In the genomic region with DNA sequence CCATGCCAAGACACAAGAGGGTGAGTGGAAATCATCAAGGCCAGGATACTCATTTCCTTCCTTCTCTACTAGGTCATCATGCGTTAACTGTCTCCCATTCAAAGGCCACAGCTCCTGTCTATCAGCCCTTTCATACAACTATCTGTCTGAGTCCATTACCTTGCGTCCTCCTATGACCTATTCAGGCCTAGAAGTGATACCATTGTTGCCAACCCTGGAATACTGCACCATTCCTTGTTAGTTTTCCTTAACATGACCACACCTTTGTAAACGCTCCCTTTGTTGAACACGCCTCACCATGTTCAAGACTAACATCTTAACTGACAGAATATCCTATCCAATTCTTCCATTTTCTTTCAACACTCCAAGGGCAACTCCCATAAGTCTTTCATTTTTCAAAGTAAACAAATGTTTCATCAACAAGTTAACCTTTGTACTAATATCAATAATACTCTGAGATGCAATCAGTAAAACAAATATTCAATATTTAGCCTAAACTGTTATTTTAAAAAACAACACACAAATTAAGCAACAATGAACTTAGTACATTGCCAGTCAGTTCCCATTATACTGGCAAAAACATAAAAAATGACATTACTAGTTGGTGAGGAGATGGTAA, we compare ENCODE assay signal across 20 cellular contexts. TPM values are rescaled to one million over a fixed set of nuclear protein-coding genes. Genes with fewer than 3 reads are reported as not detected.
DNase-seq lines count a peak whose midpoint lies in the region; ATAC-seq, FAIRE-seq and TF ChIP-seq lines count a peak whose summit lies in the region.
"Had no signal": no experiment of that assay in that cellular context is flagged by ENCODE, and none has a peak within 500 bp of the region (broad histone marks: within the 10 kb centered on the region; RNA-seq: fewer than 3 reads in every experiment).

No MANE protein-coding gene starts in this region.

- POLR2A ChIA-PET in WTC11 (lab: Charles Lee), result no interaction called here

- peaks cover 0 to 9% (median 5%) of the 10 kb centered on the region in 4 donors for H3K4me1 ChIP-seq in liver (ENCODE audit: control insufficient read depth in 4 of 4, insufficient read depth in 4 of 4, low read length in 3 of 4)
- H3K4me1 ChIP-seq: BE2C had no signal

- FAIRE-seq in urothelium cell line (lab: Jason Lieb, UNC), result peak; percentile 66
- no peak for FAIRE-seq in GM19239 (lab: Jason Lieb, UNC)
- FAIRE-seq: D721Med, GM12891, HTR-8/SVneo had no signal

- no peaks in the 10 kb centered on the region for H3K36me3 ChIP-seq in liver (ENCODE audit: control insufficient read depth in 4 of 4, insufficient read depth in 3 of 4, low read depth in 1 of 4, low read length in 3 of 4)
- H3K36me3 ChIP-seq: BE2C had no signal

- TF ChIP-seq RAD21 in liver (IDR thresholded peaks at IDR 0.05), result no peak

- no peak overlapping the region for H3K27ac Mint-ChIP-seq in WTC11
- H3K27ac Mint-ChIP-seq in activated naive CD8-positive, alpha-beta T cell treated with anti-CD3 and anti-CD28 coated beads for 36 hours, result no peak overlapping the region
- H3K27ac Mint-ChIP-seq: CD4-positive, CD25-positive, alpha-beta regulatory T cell; CD8-positive, alpha-beta memory T cell; HFFc6; IgD-negative memory B cell had no signal

- H3K4me1 Mint-ChIP-seq in WTC11, result no peaks in the 10 kb centered on the region
- H3K4me1 Mint-ChIP-seq in activated naive CD8-positive, alpha-beta T cell treated with anti-CD3 and anti-CD28 coated beads for 36 hours, result no peaks in the 10 kb centered on the region
- H3K4me1 Mint-ChIP-seq: CD4-positive, CD25-positive, alpha-beta regulatory T cell; CD8-positive, alpha-beta memory T cell had no signal

- no peaks in the 10 kb centered on the region for H3K36me3 Mint-ChIP-seq in WTC11
- H3K36me3 Mint-ChIP-seq in activated naive CD8-positive, alpha-beta T cell treated with anti-CD3 and anti-CD28 coated beads for 36 hours, result peaks cover 3% of the 10 kb centered on the region

- DNase-seq in WTC11 (ENCODE audit: low spot score) (no peak), urothelium cell line (ENCODE audit: low spot score) (no peak), GM19239 (ENCODE audit: insufficient read length, low spot score) (no peak)
- no peak for DNase-seq in activated naive CD8-positive, alpha-beta T cell treated with anti-CD3 and anti-CD28 coated beads for 36 hours
- DNase-seq: ACHN; BE2C; C1 segment of cervical spinal cord; CD4-positive, CD25-positive, alpha-beta regulatory T cell; CD8-positive, alpha-beta memory T cell; COR-L47; GOT3; H7; HFFc6 had no signal

- H3K27ac ChIP-seq in 22Rv1 (peak overlapping the region; percentile 81), liver (ENCODE audit: low read depth in 1 of 2, low read length in 2 of 2) (no peak overlapping the region)

- TF ChIP-seq CTCF in 22Rv1 (IDR thresholded peaks at IDR 0.05) (no peak), WTC11 (IDR thresholded peaks at IDR 0.05) (no peak), liver (IDR thresholded peaks at IDR 0.05; ENCODE audit: low read depth, low read length, missing input control) (no peak)

- no peaks in the 10 kb centered on the region for H3K27me3 ChIP-seq in liver (ENCODE audit: control insufficient read depth in 4 of 4, insufficient read depth in 4 of 4, low read length in 3 of 4)
- H3K27me3 ChIP-seq: BE2C had no signal

- H3K9me3 Mint-ChIP-seq in WTC11, result no peaks in the 10 kb centered on the region
- H3K9me3 Mint-ChIP-seq in activated naive CD8-positive, alpha-beta T cell treated with anti-CD3 and anti-CD28 coated beads for 36 hours, result no peaks in the 10 kb centered on the region
- H3K9me3 Mint-ChIP-seq: CD8-positive, alpha-beta memory T cell; HFFc6; IgD-negative memory B cell had no signal

- no peaks in the 10 kb centered on the region for H3K27me3 Mint-ChIP-seq in WTC11 (ENCODE audit: low read depth)
- H3K27me3 Mint-ChIP-seq in activated naive CD8-positive, alpha-beta T cell treated with anti-CD3 and anti-CD28 coated beads for 36 hours, result peaks cover 23% of the 10 kb centered on the region

- WGBS in liver, result 64% methylated on average over 4 of the region's 4 CpGs

- no peaks in the 10 kb centered on the region for H3K9me3 ChIP-seq in liver (ENCODE audit: control insufficient read depth in 4 of 4, low read length in 3 of 4)
- H3K9me3 ChIP-seq: BE2C had no signal

- no peak overlapping the region for H3K4me3 ChIP-seq in liver (ENCODE audit: low read depth in 1 of 3, low read length in 3 of 3)

- CTCF ChIA-PET in WTC11 (lab: Charles Lee), result no interaction called here

- H3K4me3 Mint-ChIP-seq in WTC11, result no peak overlapping the region
- no peak overlapping the region for H3K4me3 Mint-ChIP-seq in activated naive CD8-positive, alpha-beta T cell treated with anti-CD3 and anti-CD28 coated beads for 36 hours
- H3K4me3 Mint-ChIP-seq: CD4-positive, CD25-positive, alpha-beta regulatory T cell; CD8-positive, alpha-beta memory T cell; HFFc6 had no signal

- no peak for ATAC-seq in WTC11
- ATAC-seq: HCT116 had no signal

- H3K9ac ChIP-seq in liver (ENCODE audit: low read depth in 1 of 2, low read length in 2 of 2), result no peak overlapping the region

TF ChIP-seq in WTC11, 78 proteins besides CTCF, POLR2A, EP300 and RAD21:
- TF ChIP-seq ELF4 (CRISPR knock-in tag; IDR thresholded peaks at IDR 0.05; ENCODE audit: low read depth) (no peak), GABPB1 (CRISPR knock-in tag; IDR thresholded peaks at IDR 0.05) (peak; percentile 33; the same call in 1 of the 2 replicates)

TF ChIP-seq in liver, 16 proteins besides CTCF, POLR2A, EP300 and RAD21:
- TF ChIP-seq, protein P1, sequence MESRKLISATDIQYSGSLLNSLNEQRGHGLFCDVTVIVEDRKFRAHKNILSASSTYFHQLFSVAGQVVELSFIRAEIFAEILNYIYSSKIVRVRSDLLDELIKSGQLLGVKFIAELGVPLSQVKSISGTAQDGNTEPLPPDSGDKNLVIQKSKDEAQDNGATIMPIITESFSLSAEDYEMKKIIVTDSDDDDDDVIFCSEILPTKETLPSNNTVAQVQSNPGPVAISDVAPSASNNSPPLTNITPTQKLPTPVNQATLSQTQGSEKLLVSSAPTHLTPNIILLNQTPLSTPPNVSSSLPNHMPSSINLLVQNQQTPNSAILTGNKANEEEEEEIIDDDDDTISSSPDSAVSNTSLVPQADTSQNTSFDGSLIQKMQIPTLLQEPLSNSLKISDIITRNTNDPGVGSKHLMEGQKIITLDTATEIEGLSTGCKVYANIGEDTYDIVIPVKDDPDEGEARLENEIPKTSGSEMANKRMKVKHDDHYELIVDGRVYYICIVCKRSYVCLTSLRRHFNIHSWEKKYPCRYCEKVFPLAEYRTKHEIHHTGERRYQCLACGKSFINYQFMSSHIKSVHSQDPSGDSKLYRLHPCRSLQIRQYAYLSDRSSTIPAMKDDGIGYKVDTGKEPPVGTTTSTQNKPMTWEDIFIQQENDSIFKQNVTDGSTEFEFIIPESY (IDR thresholded peaks at IDR 0.05), result no peak
- TF ChIP-seq, protein P2, sequence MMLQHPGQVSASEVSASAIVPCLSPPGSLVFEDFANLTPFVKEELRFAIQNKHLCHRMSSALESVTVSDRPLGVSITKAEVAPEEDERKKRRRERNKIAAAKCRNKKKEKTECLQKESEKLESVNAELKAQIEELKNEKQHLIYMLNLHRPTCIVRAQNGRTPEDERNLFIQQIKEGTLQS (IDR thresholded peaks at IDR 0.05), result no peak
- TF ChIP-seq EGR1 (IDR thresholded peaks at IDR 0.05; ENCODE audit: low read depth in 2 of 2) (peak in 1 of 2 donors; percentile 11), FOXA2 (IDR thresholded peaks at IDR 0.05) (no peak), YY1 (IDR thresholded peaks at IDR 0.05) (peak; percentile 51), HNF4A (conservative IDR thresholded peaks at IDR 0.05) (peak; percentile 63 to 72), JUND (IDR thresholded peaks at IDR 0.05) (no peak), RXRA (IDR thresholded peaks at IDR 0.05) (peak; percentile 28 to 42)
TF ChIP-seq in liver: peak in this region for 4.

RNA-seq across cellular contexts. Expression of gene LGALSL, which starts 19.8 kb away (rescaled TPM):
- total RNA-seq in WTC11 (2021) (21.0 to 26.5 TPM (median 24.2 TPM) in 3 replicates), liver (1 to 10 TPM; 4.4 to 8.7 TPM)
- 1 to 10 TPM; 2.4 to 3.2 TPM for polyA plus RNA-seq in liver
- total RNA-seq in activated naive CD8-positive, alpha-beta T cell treated with anti-CD3 and anti-CD28 coated beads for 36 hours, result 1 to 10 TPM; 4.0 to 4.1 TPM
